8 cellular contexts compared by ENCODE assay signal in the genomic region with DNA sequence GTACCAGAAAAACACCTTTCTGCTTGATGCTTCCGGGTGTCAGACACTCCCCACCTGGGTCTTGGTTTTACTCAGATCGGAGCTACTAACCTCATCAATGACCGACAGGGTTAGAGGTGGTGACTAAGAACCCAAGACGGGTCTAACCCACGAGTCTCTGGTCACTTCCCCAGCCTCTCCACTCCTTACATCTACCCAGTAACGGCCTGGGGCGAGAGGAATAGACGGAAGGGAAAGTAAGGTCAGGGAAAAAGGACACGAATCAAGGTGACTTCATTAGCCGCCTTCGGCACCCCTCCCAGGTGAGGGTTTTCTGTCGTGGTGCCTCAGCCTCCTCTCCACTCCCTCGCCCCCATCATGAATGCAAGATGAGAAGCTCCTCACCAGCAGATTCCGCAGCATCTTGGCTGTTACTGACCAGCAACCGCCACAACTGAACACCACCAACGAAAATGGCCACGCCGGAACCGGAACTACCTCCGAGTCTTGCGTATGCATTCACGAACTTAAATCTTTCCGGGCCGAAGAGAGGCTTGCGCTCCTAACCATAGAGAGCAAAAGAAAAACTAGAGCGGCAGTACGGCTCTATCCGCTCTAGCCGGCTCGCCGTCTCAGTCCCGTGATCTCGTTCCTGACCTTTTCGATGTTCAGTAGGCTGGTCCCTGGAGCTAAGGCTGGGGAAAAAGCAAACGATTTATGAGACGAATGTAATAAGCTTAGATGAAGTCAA. TPM values are rescaled to one million over a fixed set of nuclear protein-coding genes. Genes with fewer than 3 reads are reported as not detected.
A peak's percentile ranks its signal among the peaks of the same experiment; 100 is the strongest.
DNase-seq lines count a peak whose midpoint lies in the region; ATAC-seq and TF ChIP-seq lines count a peak whose summit lies in the region.

A gene with protein sequence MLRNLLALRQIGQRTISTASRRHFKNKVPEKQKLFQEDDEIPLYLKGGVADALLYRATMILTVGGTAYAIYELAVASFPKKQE (minus strand): TSS at position 469 of the 730 bp plus-strand sequence. CDS start 67 bp downstream, at position 402.

- H2AFZ ChIP-seq in Karpas-422 (ENCODE audit: low read length) = peak within 1 kb of the TSS; percentile 69

- WGBS in esophagus muscularis mucosa = under 1% methylated on average over 31 of the region's 36 CpGs

- H3K27ac ChIP-seq in Karpas-422 (ENCODE audit: low read length) = peak within 1 kb of the TSS; percentile 65
- peak within 1 kb of the TSS; percentile 90 to 93 (median 92) for H3K27ac ChIP-seq in esophagus muscularis mucosa (replicated peaks in 1 of 4)
- H3K27ac ChIP-seq in muscle layer of duodenum (ENCODE audit: low read length) = peak within 1 kb of the TSS; percentile 100

- peaks cover 32% of the 10 kb centered on the region for H3K79me2 ChIP-seq in Karpas-422 (ENCODE audit: low read length)

- TF ChIP-seq EP300 in esophagus muscularis mucosa (IDR thresholded peaks at IDR 0.05) = no peak

- no peaks in the 10 kb centered on the region for H3K9me2 ChIP-seq in Karpas-422 (replicated peaks; ENCODE audit: insufficient read depth, low read length)

- TF ChIP-seq CTCF in esophagus muscularis mucosa (IDR thresholded peaks at IDR 0.05) = no peak

- H3K9me3 ChIP-seq in Karpas-422 (ENCODE audit: low read length) (no peaks in the 10 kb centered on the region), esophagus muscularis mucosa (no peaks in the 10 kb centered on the region), muscle layer of duodenum (ENCODE audit: control insufficient read depth in 1 of 2, low read length in 2 of 2) (no peaks in the 10 kb centered on the region)

- H3K36me3 ChIP-seq in Karpas-422 (ENCODE audit: insufficient read depth, low read length) (peaks cover 25% of the 10 kb centered on the region), esophagus muscularis mucosa (peaks cover 11 to 27% (median 21%) of the 10 kb centered on the region in 4 donors), muscle layer of duodenum (ENCODE audit: control insufficient read depth in 1 of 2, insufficient read depth in 2 of 2, low read length in 2 of 2) (peaks cover 15% of the 10 kb centered on the region in 2 donors)

- peak within 1 kb of the TSS; percentile 79 for H3K4me2 ChIP-seq in Karpas-422 (ENCODE audit: low read depth, low read length, poor library complexity, severe bottlenecking)

- H4K20me1 ChIP-seq in Karpas-422 (ENCODE audit: insufficient read depth, low read depth, low read length) = peaks cover 6% of the 10 kb centered on the region

- peak; percentile 98 for DNase-seq in DMS79 treated with DMSO at 0.1 percent for 48 hours (lab: John Stamatoyannopoulos, UW)
- DNase-seq in Karpas-422 = peak; percentile 98
- peak; percentile 98 for DNase-seq in RKO (ENCODE audit: low spot score)
- peak; percentile 73 for DNase-seq in activated T-helper 1 cell treated with Interleukin-2 at 50 U/mL for 16 hours (ENCODE audit: low read depth)
- peak; percentile 97 for DNase-seq in esophagus muscularis mucosa (ENCODE audit: extremely low spot score)
- DNase-seq in stimulated activated CD8-positive, alpha-beta memory T cell treated with anti-CD3 and anti-CD28 coated beads, Interleukin-7, amount 100 ng/mL, for 4 hours (ENCODE audit: low read depth in 2 of 2) = peak; percentile 74 to 77

- peak within 1 kb of the TSS; percentile 86 for H3K9ac ChIP-seq in Karpas-422 (ENCODE audit: low read length)

- peaks cover 10% of the 10 kb centered on the region for H3K4me1 ChIP-seq in Karpas-422 (ENCODE audit: low read length)
- peaks cover 15 to 38% (median 32%) of the 10 kb centered on the region in 4 donors for H3K4me1 ChIP-seq in esophagus muscularis mucosa
- peaks cover 3 to 27% of the 10 kb centered on the region in 2 donors for H3K4me1 ChIP-seq in muscle layer of duodenum (ENCODE audit: control insufficient read depth in 1 of 2, insufficient read depth in 2 of 2, low read length in 2 of 2)

- peak within 1 kb of the TSS; percentile 94 for H3K4me3 ChIP-seq in Karpas-422 (ENCODE audit: low read length)
- H3K4me3 ChIP-seq in esophagus muscularis mucosa = peak within 1 kb of the TSS; percentile 70 to 86 (median 76)
- H3K4me3 ChIP-seq in muscle layer of duodenum (ENCODE audit: low read depth in 1 of 2, low read length in 2 of 2) = peak within 1 kb of the TSS; percentile 70 to 99

- TF ChIP-seq POLR2A in esophagus muscularis mucosa (IDR thresholded peaks at IDR 0.05; ENCODE audit: low read depth) = peak; percentile 27

- intact Hi-C loops in esophagus muscularis mucosa (cut with DNase I) = no loop called here

- no peaks in the 10 kb centered on the region for H3K27me3 ChIP-seq in Karpas-422 (ENCODE audit: low read length)
- H3K27me3 ChIP-seq in esophagus muscularis mucosa = no peaks in the 10 kb centered on the region
- no peaks in the 10 kb centered on the region for H3K27me3 ChIP-seq in muscle layer of duodenum (ENCODE audit: low read depth, low read length)

- ATAC-seq in GM21825 (IDR thresholded peaks at IDR 0.05; ENCODE audit: unreplicated experiment) = peak; percentile 98

RNA-seq across cellular contexts. Expression of the gene that starts here (rescaled TPM):
- total RNA-seq in Karpas-422 (2014; rRNA removed; shearing (Covaris generic); ENCODE audit: low replicate concordance) = 161 and 346 TPM in 2 replicates
- total RNA-seq in esophagus muscularis mucosa = 100 to 1,000 TPM; 126 to 480 (median 300) TPM

Comparison
In these comparisons a context has a peak if more than half of its experiments do, and no peak if none do; other contexts are left out.
1. Peak in every context shown above with its lines: DNase-seq, ATAC-seq, H3K4me3 ChIP-seq and H3K27ac ChIP-seq.